Comparison of ENCODE assay signal across 10 cellular contexts in genomic region chr16:68083239-68083781, GRCh38. TPM values are rescaled to one million over a fixed set of nuclear protein-coding genes. Genes with fewer than 3 reads are reported as not detected.
DNase-seq lines count a peak whose midpoint lies in the region; ATAC-seq and TF ChIP-seq lines count a peak whose summit lies in the region.
"Had no signal": no experiment of that assay in that cellular context is flagged by ENCODE, and none has a peak within 500 bp of the region (broad histone marks: within the 10 kb centered on the region; RNA-seq: fewer than 3 reads in every experiment).

No MANE protein-coding gene starts in this region.

- no peak for DNase-seq in dorsolateral prefrontal cortex
- no peak for DNase-seq in activated gamma-delta T cell treated with Interleukin-2 at 50 U/mL for 16 hours
- no peak for DNase-seq in PC-3
- DNase-seq: NCI-H446 treated with DMSO at 0.1 percent for 48 hours; stimulated activated CD4-positive, alpha-beta T cell treated with anti-CD3 and anti-CD28 coated beads, Interleukin-4, amount 100 ng/mL, for 24 hours had no signal

- H3F3A ChIP-seq in PC-3 (ENCODE audit: low read length, unreplicated experiment) = no peaks in the 10 kb centered on the region

- ATAC-seq in GM19328 (IDR thresholded peaks at IDR 0.05; ENCODE audit: unreplicated experiment) (no peak), PC-3 (no peak), HG03139 (IDR thresholded peaks at IDR 0.05; ENCODE audit: unreplicated experiment) (no peak)

- H3K27ac ChIP-seq in ACC112 (ENCODE audit: low read depth, low read length) = 0 out of 2 replicates have a peak overlapping the region, but pooled peaks have one; percentile 78
- H3K27ac ChIP-seq in KOPT-K1 (ENCODE audit: low read depth, low read length, poor library complexity, severe bottlenecking) = peak overlapping the region; percentile 93
- peak overlapping the region in 57 of 59 donors; percentile 91 to 100 (median 99) for H3K27ac ChIP-seq in dorsolateral prefrontal cortex
- H3K27ac ChIP-seq in PC-3 (ENCODE audit: low read length) = no peak overlapping the region

- no peaks in the 10 kb centered on the region for H3K36me3 ChIP-seq in ACC112 (ENCODE audit: insufficient read depth, low read length)
- H3K36me3 ChIP-seq in KOPT-K1 (ENCODE audit: insufficient read depth, low read length) = no peaks in the 10 kb centered on the region; the same call in 1 of the 2 replicates
- H3K36me3 ChIP-seq in neuron (ENCODE audit: insufficient read depth, low read length) = peaks cover 5% of the 10 kb centered on the region
- no peaks in the 10 kb centered on the region for H3K36me3 ChIP-seq in PC-3 (ENCODE audit: low read depth, low read length)

- TF ChIP-seq CTCF in dorsolateral prefrontal cortex (IDR thresholded peaks at IDR 0.05 in 54 of 56, conservative IDR thresholded peaks at IDR 0.05 in 2 of 56; ENCODE audit: low read depth in 1 of 56, partially characterized antibody in 56 of 56) = no peak
- no peak for TF ChIP-seq CTCF in PC-3 (conservative IDR thresholded peaks at IDR 0.05; ENCODE audit: low read depth, low read length)

- H3K9me2 ChIP-seq in PC-3 (replicated peaks; ENCODE audit: low read length) = no peaks in the 10 kb centered on the region

- no TSS peak for BruUV-seq in PC-3 (replicated peaks; lab: Mats Ljungman, UMichigan)

- no peak overlapping the region for H2AFZ ChIP-seq in ACC112 (ENCODE audit: low read length, unreplicated experiment)
- H2AFZ ChIP-seq in neuron (ENCODE audit: low read depth, low read length) = no peak overlapping the region
- no peak overlapping the region for H2AFZ ChIP-seq in PC-3 (ENCODE audit: low read length)

- intact Hi-C loops in dorsolateral prefrontal cortex (cut with DNase I) (loop anchor here (5.0 to 10.0 kb wide), 2 partner anchors 146 to 231 kb away; partner anchors contain the start of genes PRMT7 (in 2 of the 2), SLC7A6OS (in 2 of the 2) and PSMB10 (in 1 of the 2)), PC-3 (cut with micrococcal nuclease) (no loop called here)

- H3K79me2 ChIP-seq in ACC112 (ENCODE audit: control insufficient read depth, insufficient read depth, low read length, unreplicated experiment) (peaks cover 27% of the 10 kb centered on the region), PC-3 (ENCODE audit: low read length) (peaks cover 26% of the 10 kb centered on the region)

- no peak overlapping the region for H3K9ac ChIP-seq in PC-3 (ENCODE audit: low read length)

- no peaks in the 10 kb centered on the region for H3K9me3 ChIP-seq in KOPT-K1 (ENCODE audit: insufficient read depth, low read length, poor library complexity, severe bottlenecking)
- H3K9me3 ChIP-seq in neuron (ENCODE audit: low read length) = no peaks in the 10 kb centered on the region
- no peaks in the 10 kb centered on the region for H3K9me3 ChIP-seq in PC-3 (ENCODE audit: low read length)

- POLR2A ChIA-PET in PC-3 (lab: Charles Lee; ENCODE audit: unreplicated experiment) = no interaction called here

- H3K4me3 ChIP-seq in ACC112 (ENCODE audit: low read depth, low read length) = no peak overlapping the region
- H3K4me3 ChIP-seq in dorsolateral prefrontal cortex = peak overlapping the region in 1 of 59 donors; percentile 74
- H3K4me3 ChIP-seq in neuron (ENCODE audit: low read length) = peak overlapping the region; percentile 64
- no peak overlapping the region for H3K4me3 ChIP-seq in PC-3 (ENCODE audit: low read length)

- CTCF ChIA-PET in PC-3 (lab: Charles Lee) = no interaction called here

- 0 out of 2 replicates have a peak, but pooled peaks cover 8% of the 10 kb centered on the region for H4K20me1 ChIP-seq in PC-3 (ENCODE audit: low read length)

- H3K4me1 ChIP-seq in ACC112 (ENCODE audit: control insufficient read depth, insufficient read depth, low read length, unreplicated experiment) = peaks cover 45% of the 10 kb centered on the region
- peaks cover 22% of the 10 kb centered on the region for H3K4me1 ChIP-seq in neuron (ENCODE audit: insufficient read depth, low read length)
- 0 out of 2 replicates have a peak, but pooled peaks cover 9% of the 10 kb centered on the region for H3K4me1 ChIP-seq in PC-3 (ENCODE audit: insufficient read depth, low read length)

- H3K4me2 ChIP-seq in PC-3 (ENCODE audit: low read length) = no peak overlapping the region

- H3K27me3 ChIP-seq in ACC112 (ENCODE audit: insufficient read depth, low read length) (no peaks in the 10 kb centered on the region), dorsolateral prefrontal cortex (no peaks in the 10 kb centered on the region), neuron (ENCODE audit: insufficient read depth, low read length) (no peaks in the 10 kb centered on the region), PC-3 (ENCODE audit: low read length) (no peaks in the 10 kb centered on the region)

RNA-seq across cellular contexts. Expression of gene NFATC3, which starts 1.9 kb away (rescaled TPM):
- total RNA-seq in dorsolateral prefrontal cortex (10 to 100 TPM; 30.0 to 60.4 (median 40.8) TPM), PC-3 (2014; rRNA removed) (12.1 and 14.5 TPM in 2 replicates)
